1 cellular context compared by ENCODE assay signal in the genomic region with DNA sequence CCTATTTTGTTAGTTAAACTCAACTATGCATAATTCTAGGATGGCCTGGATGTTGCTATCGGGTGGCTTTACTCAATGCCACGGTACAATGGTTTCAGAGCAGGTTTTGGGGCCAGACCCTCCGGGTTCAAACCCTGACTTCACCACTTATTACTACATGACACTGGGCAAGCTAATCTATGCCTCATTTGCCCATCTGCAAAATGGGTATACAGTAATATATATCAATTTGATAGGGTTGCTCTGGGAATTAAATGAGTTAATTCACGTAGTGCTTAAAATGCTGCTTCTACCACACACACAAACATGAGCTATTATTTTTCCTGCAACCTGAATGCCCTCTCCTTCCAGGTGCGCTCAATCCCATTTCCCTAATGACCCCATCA.
TF ChIP-seq lines count a peak whose summit lies in the region.

No MANE protein-coding gene starts in this region.

TF ChIP-seq in endothelial cell of umbilical vein, 7 proteins besides CTCF, POLR2A, EP300 and RAD21 (continued from another document):
- TF ChIP-seq MAX (IDR thresholded peaks at IDR 0.05; ENCODE audit: insufficient read depth, insufficient read length) (no peak), JUN (IDR thresholded peaks at IDR 0.05; ENCODE audit: borderline replicate concordance, insufficient read depth, insufficient read length, low read depth) (no peak)
